Comparison of ENCODE assay signal across 1 cellular context in the genomic region with DNA sequence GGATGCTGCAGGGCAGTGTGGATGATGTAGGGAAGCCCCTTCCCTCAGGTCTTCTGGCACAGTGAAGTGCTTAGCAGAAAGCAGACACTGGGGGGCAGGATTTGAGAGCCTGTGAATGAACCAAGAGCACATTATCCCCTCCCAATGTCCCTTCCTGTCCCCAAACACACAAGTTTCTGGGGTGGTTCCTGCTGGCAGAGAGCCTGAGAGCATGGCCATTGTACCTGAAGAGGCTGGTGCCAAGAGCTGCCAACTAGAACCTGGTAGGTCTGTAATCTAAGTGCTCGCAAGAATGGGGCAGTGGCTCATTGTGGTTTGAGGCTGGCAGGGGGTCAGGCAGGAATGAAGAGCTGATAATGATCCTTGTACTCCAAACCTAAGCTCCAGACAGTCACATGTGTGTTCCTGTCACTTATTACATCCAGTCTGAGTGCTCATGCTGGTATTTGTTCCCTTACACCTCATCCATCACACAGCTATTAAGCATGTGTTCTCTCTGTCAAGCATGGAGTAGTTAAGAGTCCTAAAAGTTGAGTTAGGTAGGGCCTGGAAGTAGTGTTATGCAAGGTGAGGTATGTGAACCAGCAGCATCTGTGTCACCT.
TF ChIP-seq lines count a peak whose summit lies in the region.

No MANE protein-coding gene starts in this region.

TF ChIP-seq in K562, 482 proteins besides CTCF, POLR2A, EP300 and RAD21:
- TF ChIP-seq DEAF1 (CRISPR knock-in tag; IDR thresholded peaks at IDR 0.05) (peak; percentile 41; the same call in 1 of the 2 replicates), SMC3 (conservative IDR thresholded peaks at IDR 0.05; ENCODE audit: insufficient read depth, low read depth, low read length) (peak; percentile 51; the same call in 1 of the 2 replicates), NELFE (IDR thresholded peaks at IDR 0.05; ENCODE audit: insufficient read depth, insufficient read length) (no peak), KLF16 (IDR thresholded peaks at IDR 0.05) (no peak)
